Comparison of ENCODE assay signal across 13 cellular contexts in the genomic region with DNA sequence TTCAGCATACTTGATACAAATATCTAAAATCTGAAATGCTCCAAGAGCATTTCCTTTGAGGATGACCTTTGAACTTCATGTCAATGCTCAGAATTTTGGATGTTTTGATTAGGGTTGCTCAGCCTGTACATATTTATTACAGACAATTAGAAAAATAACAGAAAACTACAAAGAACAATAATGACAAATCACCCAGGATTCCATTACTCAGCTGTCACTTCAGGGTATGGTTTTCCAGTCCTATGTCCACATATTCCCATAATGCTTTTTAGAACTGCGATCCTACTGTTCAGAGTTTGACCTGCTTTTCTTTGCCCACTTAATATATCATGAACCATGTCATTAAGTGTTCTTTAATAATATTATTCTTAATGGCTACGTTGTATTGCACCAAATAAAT. TPM values are rescaled to one million over a fixed set of nuclear protein-coding genes. Genes with fewer than 3 reads are reported as not detected.
DNase-seq lines count a peak whose midpoint lies in the region; ATAC-seq, FAIRE-seq and TF ChIP-seq lines count a peak whose summit lies in the region.
"Had no signal": no experiment of that assay in that cellular context is flagged by ENCODE, and none has a peak within 500 bp of the region (broad histone marks: within the 10 kb centered on the region; RNA-seq: fewer than 3 reads in every experiment).

No MANE protein-coding gene starts in this region.

- TF ChIP-seq POLR2A in endothelial cell of umbilical vein (IDR thresholded peaks at IDR 0.05; ENCODE audit: low read depth, low read length) = no peak

- H3K27me3 ChIP-seq in MM.1S (replicated peaks; ENCODE audit: insufficient read depth, low read length) (no peaks in the 10 kb centered on the region), endothelial cell of umbilical vein (ENCODE audit: control insufficient read depth in 2 of 2, insufficient read depth in 2 of 2, low read length in 2 of 2) (no peaks in the 10 kb centered on the region)

- ATAC-seq in stimulated activated memory B cell treated with anti-CD40 and anti-IgM and Interleukin-4, amounts not matched to agents 10 μg/mL and 1 μg/mL and 100 μg/mL, for 72 hours = no peak
- ATAC-seq in GM18861 (IDR thresholded peaks at IDR 0.05; ENCODE audit: unreplicated experiment) (no peak), GM18867 (IDR thresholded peaks at IDR 0.05; ENCODE audit: unreplicated experiment) (no peak)

- H3K79me2 ChIP-seq in MM.1S (ENCODE audit: low read length) (no peaks in the 10 kb centered on the region), endothelial cell of umbilical vein (ENCODE audit: control insufficient read depth, insufficient read depth, low read length) (peaks cover 24% of the 10 kb centered on the region)

- H3K9me3 ChIP-seq in MM.1S (replicated peaks; ENCODE audit: insufficient read depth, low read length) = no peaks in the 10 kb centered on the region
- H3K9me3 ChIP-seq in endothelial cell of umbilical vein (replicated peaks; ENCODE audit: control insufficient read depth, insufficient read depth, low read length) = no peaks in the 10 kb centered on the region

- no peaks in the 10 kb centered on the region for H3K9me3 Mint-ChIP-seq in stimulated activated memory B cell treated with anti-CD40 and anti-IgM and Interleukin-4, amounts not matched to agents 10 μg/mL and 1 μg/mL and 100 μg/mL, for 72 hours

- H2AFZ ChIP-seq in MM.1S (ENCODE audit: low read length) = no peak overlapping the region
- no peak overlapping the region for H2AFZ ChIP-seq in endothelial cell of umbilical vein (ENCODE audit: low read depth, low read length)

- H3K27me3 Mint-ChIP-seq in stimulated activated memory B cell treated with anti-CD40 and anti-IgM and Interleukin-4, amounts not matched to agents 10 μg/mL and 1 μg/mL and 100 μg/mL, for 72 hours = no peaks in the 10 kb centered on the region

- peak overlapping the region; percentile 60 for H3K27ac Mint-ChIP-seq in stimulated activated memory B cell treated with anti-CD40 and anti-IgM and Interleukin-4, amounts not matched to agents 10 μg/mL and 1 μg/mL and 100 μg/mL, for 72 hours

- BruUV-seq in endothelial cell of umbilical vein (replicated peaks; lab: Mats Ljungman, UMichigan) = no TSS peak

- TF ChIP-seq CTCF in MM.1S (IDR thresholded peaks at IDR 0.05; ENCODE audit: low read length) (no peak), endothelial cell of umbilical vein (IDR thresholded peaks at IDR 0.05; ENCODE audit: extremely low read depth in 1 of 2, insufficient read depth in 1 of 2, low read depth in 1 of 2, low read length in 2 of 2) (no peak)

- no peak for FAIRE-seq in endothelial cell of umbilical vein (lab: Jason Lieb, UNC)
- no peak for FAIRE-seq in HTR-8/SVneo (lab: Jason Lieb, UNC)

- H3K4me1 ChIP-seq in MM.1S (ENCODE audit: low read length) (peaks cover 22% of the 10 kb centered on the region), endothelial cell of umbilical vein (ENCODE audit: control insufficient read depth, extremely low read depth, insufficient read depth, low read length) (peaks cover 29% of the 10 kb centered on the region)

- intact Hi-C loops in endothelial cell of umbilical vein (cut with micrococcal nuclease) = no loop called here

- POLR2A ChIA-PET in endothelial cell of umbilical vein (lab: Charles Lee) = no interaction called here

- H3K4me1 Mint-ChIP-seq in stimulated activated memory B cell treated with anti-CD40 and anti-IgM and Interleukin-4, amounts not matched to agents 10 μg/mL and 1 μg/mL and 100 μg/mL, for 72 hours = peaks cover 12% of the 10 kb centered on the region

- H4K20me1 ChIP-seq in MM.1S (ENCODE audit: insufficient read depth, low read length) (no peaks in the 10 kb centered on the region), endothelial cell of umbilical vein (replicated peaks; ENCODE audit: control insufficient read depth, extremely low read depth, insufficient read depth, low read length) (no peaks in the 10 kb centered on the region)

- DNase-seq in EL (peak; percentile 20), MM.1S (no peak), endothelial cell of umbilical vein (ENCODE audit: low read depth, low spot score) (peak; percentile 25), HTR-8/SVneo (ENCODE audit: insufficient read length, low spot score) (no peak)
- DNase-seq: DND-41, GF-D8, KG1, NCI-H1092, NCI-H2081 treated with DMSO at 0.1 percent for 48 hours, NCI-H524 had no signal

- no peak overlapping the region for H3K9ac ChIP-seq in MM.1S (ENCODE audit: low read length)
- H3K9ac ChIP-seq in endothelial cell of umbilical vein (replicated peaks; ENCODE audit: extremely low read depth, insufficient read depth, low read length) = no peak overlapping the region

- H3K4me2 ChIP-seq in MM.1S (ENCODE audit: low read depth, low read length) = peak overlapping the region; percentile 33
- H3K4me2 ChIP-seq in endothelial cell of umbilical vein (ENCODE audit: insufficient read depth, low read length) = peak overlapping the region; percentile 41

- CTCF ChIA-PET in endothelial cell of umbilical vein (lab: Charles Lee) = interaction anchor here (1.1 to 1.8 kb wide), 2 partner anchors 19 to 174 kb away, joined by 3 to 7 read pairs; no protein-coding TSS in a partner anchor

- H3K9me1 ChIP-seq in endothelial cell of umbilical vein (replicated peaks; ENCODE audit: control insufficient read depth, extremely low read depth, insufficient read depth, low read length) = no peaks in the 10 kb centered on the region

- no peaks in the 10 kb centered on the region for H3K36me3 Mint-ChIP-seq in stimulated activated memory B cell treated with anti-CD40 and anti-IgM and Interleukin-4, amounts not matched to agents 10 μg/mL and 1 μg/mL and 100 μg/mL, for 72 hours

- no peaks in the 10 kb centered on the region for H3K9me2 ChIP-seq in MM.1S (replicated peaks; ENCODE audit: insufficient read depth, low read length)

- peaks cover 11% of the 10 kb centered on the region for H3F3A ChIP-seq in MM.1S (ENCODE audit: insufficient read depth, low read length)

- dilution Hi-C loops in endothelial cell of umbilical vein (cut with MboI; ENCODE audit: extremely low pct_ligation_motif_present, low sequenced_read_pairs) = no loop called here

- no peak overlapping the region for H3K4me3 Mint-ChIP-seq in stimulated activated memory B cell treated with anti-CD40 and anti-IgM and Interleukin-4, amounts not matched to agents 10 μg/mL and 1 μg/mL and 100 μg/mL, for 72 hours

- H3K27ac ChIP-seq in MM.1S (ENCODE audit: low read length) (peak overlapping the region; percentile 67; the same call in 1 of the 2 replicates), endothelial cell of umbilical vein (ENCODE audit: insufficient read depth, low read depth, low read length) (peak overlapping the region; percentile 64)

- H3K36me3 ChIP-seq in MM.1S (replicated peaks; ENCODE audit: insufficient read depth, low read length) (no peaks in the 10 kb centered on the region; the same call in 1 of the 2 replicates), endothelial cell of umbilical vein (ENCODE audit: control insufficient read depth in 2 of 2, extremely low read depth in 1 of 2, insufficient read depth in 2 of 2, low read length in 2 of 2) (peaks cover 0 to 16% of the 10 kb centered on the region in 2 experiments)

- H3K4me3 ChIP-seq in MM.1S (ENCODE audit: low read length) (0 out of 2 replicates have a peak overlapping the region, but pooled peaks have one; percentile 7), endothelial cell of umbilical vein (replicated peaks in 1 of 3; ENCODE audit: insufficient read depth in 1 of 3, low read depth in 1 of 3, low read length in 3 of 3) (no peak overlapping the region)

TF ChIP-seq in endothelial cell of umbilical vein, 7 proteins besides CTCF, POLR2A, EP300 and RAD21:
- peak; percentile 20 for TF ChIP-seq FOS (IDR thresholded peaks at IDR 0.05; ENCODE audit: borderline replicate concordance, insufficient read depth, low read length)
- peak; percentile 37 for TF ChIP-seq POLR2AphosphoS5 (IDR thresholded peaks at IDR 0.05; ENCODE audit: insufficient read depth, low read depth, low read length)
- no peak for TF ChIP-seq MYC (IDR thresholded peaks at IDR 0.05; ENCODE audit: low read depth, low read length)
- peak; percentile 27 for TF ChIP-seq GATA2 (IDR thresholded peaks at IDR 0.05; ENCODE audit: insufficient read depth, insufficient read length, low read depth, low read length)
- no peak for TF ChIP-seq JUN (IDR thresholded peaks at IDR 0.05; ENCODE audit: borderline replicate concordance, insufficient read depth, insufficient read length, low read depth)
- TF ChIP-seq EZH2 (IDR thresholded peaks at IDR 0.05; ENCODE audit: borderline replicate concordance, low read depth, low read length, severe bottlenecking) = no peak
- TF ChIP-seq, protein P1, sequence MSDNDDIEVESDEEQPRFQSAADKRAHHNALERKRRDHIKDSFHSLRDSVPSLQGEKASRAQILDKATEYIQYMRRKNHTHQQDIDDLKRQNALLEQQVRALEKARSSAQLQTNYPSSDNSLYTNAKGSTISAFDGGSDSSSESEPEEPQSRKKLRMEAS (IDR thresholded peaks at IDR 0.05; ENCODE audit: insufficient read depth, insufficient read length) = no peak

RNA-seq across cellular contexts. Expression of gene DLGAP5, which starts 11.4 kb away (rescaled TPM):
- 83.2 and 83.5 TPM in 2 replicates for total RNA-seq in endothelial cell of umbilical vein
- 5.4 and 8.3 TPM in 2 replicates for polyA plus RNA-seq in endothelial cell of umbilical vein
- 21.5 and 23.3 TPM in 2 replicates for polyA plus RNA-seq in endothelial cell of umbilical vein (2011; cell fraction: cytosol; rRNA removed)
- polyA plus RNA-seq in endothelial cell of umbilical vein (2011; cell fraction: nucleus; rRNA removed) = 33.0 and 53.3 TPM in 2 replicates
- 20.7 and 68.5 TPM in 2 replicates for polyA plus RNA-seq in endothelial cell of umbilical vein (2012)
- polyA minus RNA-seq in endothelial cell of umbilical vein = 7.4 and 7.7 TPM in 2 replicates
- polyA minus RNA-seq in endothelial cell of umbilical vein (2011; cell fraction: cytosol; rRNA and poly(A)+ RNA removed) = 17.9 TPM
- 13.3 and 24.6 TPM in 2 replicates for polyA minus RNA-seq in endothelial cell of umbilical vein (2011; cell fraction: nucleus; rRNA and poly(A)+ RNA removed)

RNA-seq across cellular contexts. Expression of gene LGALS3, which starts 51.0 kb away (rescaled TPM):
- total RNA-seq in endothelial cell of umbilical vein = 27.8 and 33.8 TPM in 2 replicates
- polyA plus RNA-seq in endothelial cell of umbilical vein = 55.1 and 68.1 TPM in 2 replicates
- 20.6 and 31.7 TPM in 2 replicates for polyA plus RNA-seq in endothelial cell of umbilical vein (2011; cell fraction: cytosol; rRNA removed)
- 13.9 and 16.4 TPM in 2 replicates for polyA plus RNA-seq in endothelial cell of umbilical vein (2011; cell fraction: nucleus; rRNA removed)
- 49.4 and 57.6 TPM in 2 replicates for polyA plus RNA-seq in endothelial cell of umbilical vein (2012)
- polyA minus RNA-seq in endothelial cell of umbilical vein = 19.6 and 23.3 TPM in 2 replicates
- 99.8 TPM for polyA minus RNA-seq in endothelial cell of umbilical vein (2011; cell fraction: cytosol; rRNA and poly(A)+ RNA removed)
- 4.0 and 5.2 TPM in 2 replicates for polyA minus RNA-seq in endothelial cell of umbilical vein (2011; cell fraction: nucleus; rRNA and poly(A)+ RNA removed)

Comparison
In these comparisons a context has a peak if more than half of its experiments do, and no peak if none do; other contexts are left out.
1. DNase-seq: peak in EL (single experiment) and endothelial cell of umbilical vein (single experiment); none in MM.1S (single experiment) and HTR-8/SVneo (single experiment).